1 cellular context compared by ENCODE assay signal in the genomic region with DNA sequence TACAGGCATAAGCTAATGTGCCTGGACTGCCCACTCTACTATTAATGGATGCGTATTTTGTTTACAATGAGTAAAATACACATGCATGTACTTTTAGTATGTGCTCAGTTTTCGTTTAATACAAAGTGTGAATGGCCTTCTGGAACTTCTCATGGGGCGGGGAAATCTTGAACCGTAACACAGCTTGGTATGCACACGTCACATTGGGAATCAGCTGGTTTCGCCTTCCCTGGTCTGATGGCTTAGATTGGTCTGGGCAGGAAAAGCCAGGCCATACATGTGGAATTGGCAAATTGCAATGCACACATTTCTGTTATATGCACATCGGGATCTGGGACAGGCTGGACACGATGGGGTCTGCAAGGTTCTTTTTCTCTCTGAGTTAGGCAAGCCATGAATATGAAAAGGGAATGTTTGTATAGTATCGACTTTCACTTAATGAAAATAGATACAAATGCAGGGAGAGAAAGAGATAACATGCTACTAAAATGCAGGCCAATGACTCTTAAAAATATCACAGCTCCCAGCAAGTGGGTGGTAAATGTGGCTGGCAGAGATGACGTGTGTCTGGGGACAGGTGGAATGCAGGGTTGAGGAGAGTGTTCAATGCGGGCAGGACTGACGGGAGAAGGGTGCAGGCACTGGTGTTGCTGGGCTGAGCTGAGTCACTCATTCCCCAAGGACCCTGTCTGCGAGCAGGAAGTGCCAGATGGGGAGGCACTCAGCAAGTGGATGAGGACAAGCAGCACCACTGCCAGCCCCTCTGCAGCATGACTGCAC.
A peak's percentile ranks its signal among the peaks of the same experiment; 100 is the strongest.
TF ChIP-seq lines count a peak whose summit lies in the region.

No MANE protein-coding gene starts in this region.

TF ChIP-seq in HEK293, 187 proteins besides CTCF, POLR2A, EP300 and RAD21 (continued from another document):
- TF ChIP-seq, protein P1, sequence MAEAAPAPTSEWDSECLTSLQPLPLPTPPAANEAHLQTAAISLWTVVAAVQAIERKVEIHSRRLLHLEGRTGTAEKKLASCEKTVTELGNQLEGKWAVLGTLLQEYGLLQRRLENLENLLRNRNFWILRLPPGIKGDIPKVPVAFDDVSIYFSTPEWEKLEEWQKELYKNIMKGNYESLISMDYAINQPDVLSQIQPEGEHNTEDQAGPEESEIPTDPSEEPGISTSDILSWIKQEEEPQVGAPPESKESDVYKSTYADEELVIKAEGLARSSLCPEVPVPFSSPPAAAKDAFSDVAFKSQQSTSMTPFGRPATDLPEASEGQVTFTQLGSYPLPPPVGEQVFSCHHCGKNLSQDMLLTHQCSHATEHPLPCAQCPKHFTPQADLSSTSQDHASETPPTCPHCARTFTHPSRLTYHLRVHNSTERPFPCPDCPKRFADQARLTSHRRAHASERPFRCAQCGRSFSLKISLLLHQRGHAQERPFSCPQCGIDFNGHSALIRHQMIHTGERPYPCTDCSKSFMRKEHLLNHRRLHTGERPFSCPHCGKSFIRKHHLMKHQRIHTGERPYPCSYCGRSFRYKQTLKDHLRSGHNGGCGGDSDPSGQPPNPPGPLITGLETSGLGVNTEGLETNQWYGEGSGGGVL (tag by site-specific recombination; IDR thresholded peaks at IDR 0.05) = 0 out of 2 replicates have a peak, but pooled peaks have one; percentile 36
- no peak for TF ChIP-seq ZSCAN30 (tag by site-specific recombination; IDR thresholded peaks at IDR 0.05)
- TF ChIP-seq ZNF366 (tag by site-specific recombination; conservative IDR thresholded peaks at IDR 0.05) = peak; percentile 72
- peak; percentile 61 for TF ChIP-seq PRDM1 (tag by site-specific recombination; IDR thresholded peaks at IDR 0.05)
- 0 out of 2 replicates have a peak, but pooled peaks have one; percentile 15 for TF ChIP-seq IKZF3 (tag by site-specific recombination; IDR thresholded peaks at IDR 0.05)
